ENCODE assay signal across 8 cellular contexts in genomic region chr4:82889287-82889686, GRCh38. TPM values are rescaled to one million over a fixed set of nuclear protein-coding genes. Genes with fewer than 3 reads are reported as not detected.
A peak's percentile ranks its signal among the peaks of the same experiment; 100 is the strongest.
DNase-seq lines count a peak whose midpoint lies in the region; ATAC-seq and TF ChIP-seq lines count a peak whose summit lies in the region.

No MANE protein-coding gene starts in this region.

- ATAC-seq in stimulated activated naive B cell treated with anti-CD40 and anti-IgM and Interleukin-4, amounts not matched to agents 10 μg/mL and 1 μg/mL and 100 μg/mL, for 72 hours (replicated peaks): no peak
- no peak for ATAC-seq in HG03196 (IDR thresholded peaks at IDR 0.05; ENCODE audit: unreplicated experiment)

- no peak for TF ChIP-seq CTCF in glutamatergic neuron (IDR thresholded peaks at IDR 0.05; ENCODE audit: partially characterized antibody, unreplicated experiment)

- H3K36me3 Mint-ChIP-seq in activated CD4-positive, alpha-beta T cell treated with anti-CD3 and anti-CD28 coated beads, Interleukin-2, amount 10 ng/mL, durations not matched to agents 24 days and 14 days (ENCODE audit: low read depth): peaks cover 29% of the 10 kb centered on the region
- peaks cover 11% of the 10 kb centered on the region for H3K36me3 Mint-ChIP-seq in activated CD4-positive, alpha-beta memory T cell treated with anti-CD3 and anti-CD28 coated beads for 36 hours
- H3K36me3 Mint-ChIP-seq in glutamatergic neuron (ENCODE audit: unreplicated experiment): no peaks in the 10 kb centered on the region
- H3K36me3 Mint-ChIP-seq in stimulated activated naive B cell treated with anti-CD40 and anti-IgM and Interleukin-4, amounts not matched to agents 10 μg/mL and 1 μg/mL and 100 μg/mL, for 72 hours: peaks cover 9 to 13% of the 10 kb centered on the region in 2 donors

- no peak for DNase-seq in activated CD4-positive, alpha-beta T cell treated with anti-CD3 and anti-CD28 coated beads, Interleukin-2, amount 10 ng/mL, durations not matched to agents 24 days and 14 days
- no peak for DNase-seq in activated CD4-positive, alpha-beta T cell treated with anti-CD3 and anti-CD28 coated beads, Interleukin-2, amount 50 U/mL, for 48 hours
- DNase-seq in activated CD4-positive, alpha-beta memory T cell treated with anti-CD3 and anti-CD28 coated beads for 36 hours: no peak
- DNase-seq in glutamatergic neuron: no peak
- no peak for DNase-seq in stimulated activated naive B cell treated with anti-CD40 and anti-IgM and Interleukin-4, amounts not matched to agents 10 μg/mL and 1 μg/mL and 100 μg/mL, for 72 hours
- DNase-seq in CD1c-positive myeloid dendritic cell (ENCODE audit: extremely low spot score): no peak
- no peak for DNase-seq in germinal center (ENCODE audit: low spot score)

- peak overlapping the region; percentile 88 for H3K4me3 Mint-ChIP-seq in activated CD4-positive, alpha-beta T cell treated with anti-CD3 and anti-CD28 coated beads, Interleukin-2, amount 10 ng/mL, durations not matched to agents 24 days and 14 days
- peak overlapping the region; percentile 95 for H3K4me3 Mint-ChIP-seq in activated CD4-positive, alpha-beta memory T cell treated with anti-CD3 and anti-CD28 coated beads for 36 hours
- peak overlapping the region; percentile 93 for H3K4me3 Mint-ChIP-seq in glutamatergic neuron (ENCODE audit: unreplicated experiment)
- H3K4me3 Mint-ChIP-seq in stimulated activated naive B cell treated with anti-CD40 and anti-IgM and Interleukin-4, amounts not matched to agents 10 μg/mL and 1 μg/mL and 100 μg/mL, for 72 hours: peak overlapping the region; percentile 59 to 91

- no peaks in the 10 kb centered on the region for H3K27me3 Mint-ChIP-seq in activated CD4-positive, alpha-beta T cell treated with anti-CD3 and anti-CD28 coated beads, Interleukin-2, amount 10 ng/mL, durations not matched to agents 24 days and 14 days
- no peaks in the 10 kb centered on the region for H3K27me3 Mint-ChIP-seq in activated CD4-positive, alpha-beta memory T cell treated with anti-CD3 and anti-CD28 coated beads for 36 hours
- H3K27me3 Mint-ChIP-seq in glutamatergic neuron (ENCODE audit: unreplicated experiment): peaks cover 6% of the 10 kb centered on the region
- no peaks in the 10 kb centered on the region for H3K27me3 Mint-ChIP-seq in stimulated activated naive B cell treated with anti-CD40 and anti-IgM and Interleukin-4, amounts not matched to agents 10 μg/mL and 1 μg/mL and 100 μg/mL, for 72 hours

- POLR2A ChIA-PET in activated CD4-positive, alpha-beta memory T cell treated with anti-CD3 and anti-CD28 coated beads for 36 hours (lab: Charles Lee): interaction anchor here (0.6 to 2.3 kb wide), 2 partner anchors 11 to 394 kb away, joined by 4 to 8 read pairs; partner anchors contain the start of gene THAP9

- H3K9me3 Mint-ChIP-seq in activated CD4-positive, alpha-beta T cell treated with anti-CD3 and anti-CD28 coated beads, Interleukin-2, amount 10 ng/mL, durations not matched to agents 24 days and 14 days: no peaks in the 10 kb centered on the region
- no peaks in the 10 kb centered on the region for H3K9me3 Mint-ChIP-seq in activated CD4-positive, alpha-beta memory T cell treated with anti-CD3 and anti-CD28 coated beads for 36 hours
- peaks cover 6% of the 10 kb centered on the region for H3K9me3 Mint-ChIP-seq in glutamatergic neuron (ENCODE audit: unreplicated experiment)
- no peaks in the 10 kb centered on the region for H3K9me3 Mint-ChIP-seq in stimulated activated naive B cell treated with anti-CD40 and anti-IgM and Interleukin-4, amounts not matched to agents 10 μg/mL and 1 μg/mL and 100 μg/mL, for 72 hours

- CTCF ChIA-PET in activated CD4-positive, alpha-beta memory T cell treated with anti-CD3 and anti-CD28 coated beads for 36 hours (lab: Charles Lee): interaction anchor here (0.7 to 1.9 kb wide), 5 partner anchors 10 to 532 kb away, joined by 3 to 6 read pairs (median 5); partner anchors contain the start of gene COPS4

- H3K27ac Mint-ChIP-seq in activated CD4-positive, alpha-beta T cell treated with anti-CD3 and anti-CD28 coated beads, Interleukin-2, amount 10 ng/mL, durations not matched to agents 24 days and 14 days: no peak overlapping the region
- no peak overlapping the region for H3K27ac Mint-ChIP-seq in activated CD4-positive, alpha-beta memory T cell treated with anti-CD3 and anti-CD28 coated beads for 36 hours
- H3K27ac Mint-ChIP-seq in glutamatergic neuron (ENCODE audit: unreplicated experiment): peak overlapping the region; percentile 75
- H3K27ac Mint-ChIP-seq in stimulated activated naive B cell treated with anti-CD40 and anti-IgM and Interleukin-4, amounts not matched to agents 10 μg/mL and 1 μg/mL and 100 μg/mL, for 72 hours: no peak overlapping the region

- intact Hi-C loops in activated CD4-positive, alpha-beta T cell treated with anti-CD3 and anti-CD28 coated beads, Interleukin-2, amount 10 ng/mL, durations not matched to agents 24 days and 14 days (cut with micrococcal nuclease): no loop called here
- intact Hi-C loops in activated CD4-positive, alpha-beta memory T cell treated with anti-CD3 and anti-CD28 coated beads for 36 hours (cut with micrococcal nuclease): no loop called here

- H3K4me1 Mint-ChIP-seq in activated CD4-positive, alpha-beta T cell treated with anti-CD3 and anti-CD28 coated beads, Interleukin-2, amount 10 ng/mL, durations not matched to agents 24 days and 14 days: peaks cover 42% of the 10 kb centered on the region
- peaks cover 47% of the 10 kb centered on the region for H3K4me1 Mint-ChIP-seq in activated CD4-positive, alpha-beta memory T cell treated with anti-CD3 and anti-CD28 coated beads for 36 hours (ENCODE audit: low read depth)
- peaks cover 11% of the 10 kb centered on the region for H3K4me1 Mint-ChIP-seq in glutamatergic neuron (ENCODE audit: low read depth, unreplicated experiment)
- H3K4me1 Mint-ChIP-seq in stimulated activated naive B cell treated with anti-CD40 and anti-IgM and Interleukin-4, amounts not matched to agents 10 μg/mL and 1 μg/mL and 100 μg/mL, for 72 hours: peaks cover 17 to 39% of the 10 kb centered on the region in 2 donors

RNA-seq across cellular contexts. Expression of gene SEC31A, which starts 1.7 kb away (rescaled TPM):
- 122 and 125 TPM in 2 replicates for total RNA-seq in activated CD4-positive, alpha-beta T cell treated with anti-CD3 and anti-CD28 coated beads, Interleukin-2, amount 10 ng/mL, durations not matched to agents 24 days and 14 days
- total RNA-seq in activated CD4-positive, alpha-beta memory T cell treated with anti-CD3 and anti-CD28 coated beads for 36 hours: 10 to 100 TPM; 87.8 to 88.1 TPM
- total RNA-seq in glutamatergic neuron (ENCODE audit: unreplicated experiment): 201 TPM

RNA-seq across cellular contexts. Expression of gene THAP9, which starts 11.2 kb away (rescaled TPM):
- total RNA-seq in activated CD4-positive, alpha-beta T cell treated with anti-CD3 and anti-CD28 coated beads, Interleukin-2, amount 10 ng/mL, durations not matched to agents 24 days and 14 days: 1.7 and 3.7 TPM in 2 replicates
- 1 to 10 TPM; 2.3 to 2.4 TPM for total RNA-seq in activated CD4-positive, alpha-beta memory T cell treated with anti-CD3 and anti-CD28 coated beads for 36 hours
- 8.7 TPM for total RNA-seq in glutamatergic neuron (ENCODE audit: unreplicated experiment)
